25 cellular contexts compared by ENCODE assay signal in the genomic region with DNA sequence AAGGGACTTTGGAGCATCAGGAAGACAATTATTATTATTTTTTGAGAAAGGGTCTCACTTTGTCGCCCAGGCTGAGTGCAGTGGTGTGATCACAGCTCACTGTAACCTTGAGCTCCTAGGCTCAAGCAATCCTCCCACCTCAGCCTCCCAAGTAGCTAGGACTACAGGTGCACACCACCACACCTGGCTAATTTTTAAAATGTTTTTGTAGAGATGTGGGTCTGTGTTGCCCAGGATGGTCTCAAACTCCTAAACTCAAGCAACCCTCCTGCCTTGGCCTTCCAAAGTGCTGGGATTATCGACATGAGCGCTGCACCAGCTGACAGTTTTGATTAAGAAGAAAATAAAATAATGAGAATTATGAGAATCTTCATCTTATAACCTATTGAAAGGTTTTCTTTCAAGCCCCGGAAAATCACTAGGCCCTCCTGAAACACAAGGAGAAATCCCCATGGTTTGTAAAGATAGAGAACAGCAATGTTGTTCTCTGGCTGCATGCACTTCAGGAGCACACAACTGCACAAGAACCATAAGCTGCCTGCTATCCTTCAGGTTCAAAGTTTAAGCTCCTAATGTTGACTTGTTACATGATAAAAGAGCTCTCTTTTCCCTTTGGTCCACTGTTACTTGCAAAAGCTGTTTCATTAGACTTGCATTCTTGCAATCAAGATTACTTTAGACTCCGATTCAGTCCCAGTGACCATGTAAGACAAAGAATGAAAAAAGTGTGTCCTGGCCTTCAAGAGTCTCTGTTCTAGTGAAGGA. TPM values are rescaled to one million over a fixed set of nuclear protein-coding genes. Genes with fewer than 3 reads are reported as not detected.
DNase-seq lines count a peak whose midpoint lies in the region; ATAC-seq and TF ChIP-seq lines count a peak whose summit lies in the region.
"Had no signal": no experiment of that assay in that cellular context is flagged by ENCODE, and none has a peak within 500 bp of the region (broad histone marks: within the 10 kb centered on the region; RNA-seq: fewer than 3 reads in every experiment).

No MANE protein-coding gene starts in this region.

- H2AFZ ChIP-seq in hepatocyte = no peak overlapping the region
- no peak overlapping the region for H2AFZ ChIP-seq in mesenchymal stem cell (ENCODE audit: low read depth, low read length)
- H2AFZ ChIP-seq: GM23338 had no signal

- no peak overlapping the region for H3K4ac ChIP-seq in mesenchymal stem cell (ENCODE audit: low read depth in 1 of 2, low read length in 2 of 2)

- peaks cover 32% of the 10 kb centered on the region for H3K79me2 ChIP-seq in hepatocyte

- H3K27ac ChIP-seq in VCaP (peak overlapping the region; percentile 69), hepatocyte (peak overlapping the region; percentile 53), mesenchymal stem cell (ENCODE audit: low read length, poor library complexity, severe bottlenecking) (no peak overlapping the region), body of pancreas (no peak overlapping the region)
- H3K27ac ChIP-seq in CD4-positive, alpha-beta T cell (ENCODE audit: low read depth, low read length) = no peak overlapping the region
- H3K27ac ChIP-seq: A549 had no signal

- H3K36me3 Mint-ChIP-seq in type B pancreatic cell = peaks cover 30% of the 10 kb centered on the region
- peaks cover 82% of the 10 kb centered on the region for H3K36me3 Mint-ChIP-seq in CD4-positive, alpha-beta T cell (ENCODE audit: low read depth)

- intact Hi-C loops in body of pancreas (cut with DNase I) = loop anchor here (10.0 kb wide), 1 partner anchor 55 kb away; no protein-coding TSS in a partner anchor
- intact Hi-C loops in CD4-positive, alpha-beta T cell (cut with DNase I, micrococcal nuclease) = loop anchor here in 1 of 2 experiments (5.0 kb wide), 1 partner anchor 42 kb away; no protein-coding TSS in a partner anchor

- no peak overlapping the region for H2BK15ac ChIP-seq in mesenchymal stem cell (ENCODE audit: low read depth, poor library complexity, severe bottlenecking)

- H2BK5ac ChIP-seq in mesenchymal stem cell (ENCODE audit: low read depth, low read length, poor library complexity, severe bottlenecking) = no peak overlapping the region

- H3K4me3 ChIP-seq in hepatocyte (no peak overlapping the region), mesenchymal stem cell (ENCODE audit: insufficient read depth in 1 of 2, low read depth in 1 of 2, low read length in 2 of 2) (no peak overlapping the region), body of pancreas (no peak overlapping the region)
- H3K4me3 ChIP-seq: A549, GM12878, GM23338, HAP-1 had no signal

- TF ChIP-seq CTCF in VCaP (conservative IDR thresholded peaks at IDR 0.05) = no peak
- no peak for TF ChIP-seq CTCF in hepatocyte (IDR thresholded peaks at IDR 0.05; ENCODE audit: poor library complexity)
- no peak for TF ChIP-seq CTCF in type B pancreatic cell (conservative IDR thresholded peaks at IDR 0.05)
- no peak for TF ChIP-seq CTCF in body of pancreas (IDR thresholded peaks at IDR 0.05)
- no peak for TF ChIP-seq CTCF in CD4-positive, alpha-beta T cell (IDR thresholded peaks at IDR 0.05)

- H4K20me1 ChIP-seq in hepatocyte (ENCODE audit: insufficient read depth, poor library complexity, severe bottlenecking) = no peaks in the 10 kb centered on the region

- H3K9me3 ChIP-seq in hepatocyte (ENCODE audit: low read depth) (no peaks in the 10 kb centered on the region), mesenchymal stem cell (ENCODE audit: control insufficient read depth, low read length) (no peaks in the 10 kb centered on the region), body of pancreas (no peaks in the 10 kb centered on the region)
- H3K9me3 ChIP-seq in CD4-positive, alpha-beta T cell (ENCODE audit: control insufficient read depth, low read length) = no peaks in the 10 kb centered on the region
- H3K9me3 ChIP-seq: A549, HAP-1 had no signal

- CTCF ChIA-PET in CD4-positive, alpha-beta T cell (lab: Charles Lee) = interaction anchor here (1.5 to 1.8 kb wide), 2 partner anchors 17 to 22 kb away, joined by 3 to 6 read pairs; a partner anchor contains a TSS

- POLR2A ChIA-PET in CD4-positive, alpha-beta T cell (lab: Charles Lee) = interaction anchor here (0.6 kb wide), 1 partner anchor 16 kb away, joined by 3 read pairs; no protein-coding TSS in a partner anchor

- H2BK120ac ChIP-seq in mesenchymal stem cell (ENCODE audit: low read depth, low read length) = no peak overlapping the region

- no peak overlapping the region for H4K91ac ChIP-seq in mesenchymal stem cell (ENCODE audit: low read length)

- H3K36me3 ChIP-seq in hepatocyte (replicated peaks; ENCODE audit: insufficient read depth, low read depth) = peaks cover 6% of the 10 kb centered on the region
- peaks cover 12 to 97% of the 10 kb centered on the region in 2 experiments for H3K36me3 ChIP-seq in mesenchymal stem cell (ENCODE audit: control insufficient read depth in 1 of 2, insufficient read depth in 2 of 2, low read depth in 1 of 2, low read length in 2 of 2)
- peaks cover 0 to 8% of the 10 kb centered on the region in 2 donors for H3K36me3 ChIP-seq in body of pancreas (replicated peaks in 1 of 2; ENCODE audit: insufficient read depth in 1 of 2, low read depth in 2 of 2)

- no peak overlapping the region for H3K18ac ChIP-seq in mesenchymal stem cell (ENCODE audit: low read depth in 1 of 2, low read length in 2 of 2)

- H3K23ac ChIP-seq in mesenchymal stem cell (ENCODE audit: low read length in 2 of 2) = no peak overlapping the region

- H3K14ac ChIP-seq in mesenchymal stem cell (ENCODE audit: low read length in 2 of 2) = no peak overlapping the region

- peaks cover 28% of the 10 kb centered on the region for H3K79me1 ChIP-seq in mesenchymal stem cell (replicated peaks; ENCODE audit: low read length, poor library complexity, severe bottlenecking)

- H3K27me3 ChIP-seq in hepatocyte (no peaks in the 10 kb centered on the region), mesenchymal stem cell (ENCODE audit: control insufficient read depth in 1 of 2, insufficient read depth in 1 of 2, low read length in 2 of 2) (no peaks in the 10 kb centered on the region), body of pancreas (no peaks in the 10 kb centered on the region)
- no peaks in the 10 kb centered on the region for H3K27me3 ChIP-seq in CD4-positive, alpha-beta T cell (ENCODE audit: control insufficient read depth, insufficient read depth, low read length)

- peaks cover 9% of the 10 kb centered on the region for H3K4me1 Mint-ChIP-seq in type B pancreatic cell (ENCODE audit: unreplicated experiment)
- peaks cover 21% of the 10 kb centered on the region for H3K4me1 Mint-ChIP-seq in CD4-positive, alpha-beta T cell (ENCODE audit: low read depth)

- H3K27me3 Mint-ChIP-seq in type B pancreatic cell = no peaks in the 10 kb centered on the region
- H3K27me3 Mint-ChIP-seq in CD4-positive, alpha-beta T cell = no peaks in the 10 kb centered on the region
- H3K27me3 Mint-ChIP-seq: B cell had no signal

- H3K4me2 ChIP-seq in hepatocyte (peak overlapping the region; percentile 4), mesenchymal stem cell (ENCODE audit: low read length, poor library complexity, severe bottlenecking) (no peak overlapping the region)
- H3K4me2 ChIP-seq: A549, GM23338 had no signal

- TF ChIP-seq POLR2A in body of pancreas (IDR thresholded peaks at IDR 0.05) = no peak

- no peak overlapping the region for H3K4me3 Mint-ChIP-seq in type B pancreatic cell
- no peak overlapping the region for H3K4me3 Mint-ChIP-seq in CD4-positive, alpha-beta T cell
- H3K4me3 Mint-ChIP-seq: B cell, CD14-positive monocyte, GM23338 had no signal

- no peak overlapping the region for H4K8ac ChIP-seq in mesenchymal stem cell (ENCODE audit: low read length)

- peaks cover 39% of the 10 kb centered on the region for H3K4me1 ChIP-seq in hepatocyte (ENCODE audit: insufficient read depth)
- H3K4me1 ChIP-seq in mesenchymal stem cell (ENCODE audit: control insufficient read depth, insufficient read depth, low read depth, low read length) = peaks cover 5% of the 10 kb centered on the region
- no peaks in the 10 kb centered on the region for H3K4me1 ChIP-seq in body of pancreas
- H3K4me1 ChIP-seq: HAP-1 had no signal

- no peaks in the 10 kb centered on the region for H3K9me2 ChIP-seq in hepatocyte (replicated peaks; ENCODE audit: insufficient read depth)

- DNase-seq in hepatocyte (ENCODE audit: low spot score) = no peak
- no peak for DNase-seq in mesenchymal stem cell
- DNase-seq in type B pancreatic cell (ENCODE audit: extremely low spot score, unreplicated experiment) = no peak
- no peak for DNase-seq in body of pancreas
- no peak for DNase-seq in CD4-positive, alpha-beta T cell
- DNase-seq: COR-L47, DMS 273 treated with DMSO at 0.1 percent for 48 hours, DND-41, MM.1S, NCI-H1048, NCI-H1417 treated with DMSO at 0.1 percent for 48 hours, NCI-H187 treated with DMSO at 0.1 percent for 48 hours, NCI-H226, NCI-H524, NCI-H82 had no signal

- no peaks in the 10 kb centered on the region for H3K9me3 Mint-ChIP-seq in type B pancreatic cell
- H3K9me3 Mint-ChIP-seq in CD4-positive, alpha-beta T cell = no peaks in the 10 kb centered on the region
- H3K9me3 Mint-ChIP-seq: CD14-positive monocyte, GM23338 had no signal

- no peak overlapping the region for H2BK12ac ChIP-seq in mesenchymal stem cell (ENCODE audit: low read length in 2 of 2)

- no peak overlapping the region for H2AK5ac ChIP-seq in mesenchymal stem cell (ENCODE audit: low read length, severe bottlenecking)

- 86% methylated on average over 5 of the region's 5 CpGs for WGBS in hepatocyte (ENCODE audit: low lambda C conversion rate, missing lambda C conversion rate)
- WGBS in mesenchymal stem cell = 100% methylated on average over 3 of the region's 5 CpGs
- WGBS in body of pancreas, 2 donors = 81 to 89% methylated on average over 5 of the region's 5 CpGs

- peak overlapping the region; percentile 60 for H3K27ac Mint-ChIP-seq in type B pancreatic cell
- no peak overlapping the region for H3K27ac Mint-ChIP-seq in CD4-positive, alpha-beta T cell
- H3K27ac Mint-ChIP-seq: B cell, GM23338 had no signal

- ATAC-seq in GM21786 (IDR thresholded peaks at IDR 0.05; ENCODE audit: unreplicated experiment) (no peak), body of pancreas (no peak)
- ATAC-seq in CD4-positive, alpha-beta T cell (ENCODE audit: poor library complexity) = no peak
- ATAC-seq: A549, GM12878, GM23338, Panc1, SK-N-SH treated with all-trans-retinoic acid at 6 μM for 48 hours had no signal

- H3K9ac ChIP-seq in mesenchymal stem cell (ENCODE audit: low read length) = peak overlapping the region; percentile 2

RNA-seq across cellular contexts. Expression of a gene that starts 16.8 kb away (rescaled TPM):
- 57.5 and 77.2 TPM in 2 replicates for total RNA-seq in hepatocyte
- 52.5 and 54.0 TPM in 2 replicates for polyA plus RNA-seq in hepatocyte
- polyA plus RNA-seq in mesenchymal stem cell (2013, experiment 1 of 2) = 65.6 TPM
- polyA plus RNA-seq in mesenchymal stem cell (2013, experiment 2 of 2) = 62.1 TPM
- total RNA-seq in type B pancreatic cell (ENCODE audit: low replicate concordance) = 43.3 and 49.8 TPM in 2 replicates
- 10 to 100 TPM; 27.2 to 27.7 TPM for total RNA-seq in body of pancreas
- 10 to 100 TPM; 17.2 to 17.6 TPM for total RNA-seq in CD4-positive, alpha-beta T cell

Comparison
In these comparisons a context has a peak if more than half of its experiments do, and no peak if none do; other contexts are left out.
1. H3K27ac ChIP-seq: peak in VCaP (single experiment) and hepatocyte (single experiment); none in mesenchymal stem cell (single experiment), body of pancreas (0 of 4) and CD4-positive, alpha-beta T cell (single experiment).